In the genomic region with DNA sequence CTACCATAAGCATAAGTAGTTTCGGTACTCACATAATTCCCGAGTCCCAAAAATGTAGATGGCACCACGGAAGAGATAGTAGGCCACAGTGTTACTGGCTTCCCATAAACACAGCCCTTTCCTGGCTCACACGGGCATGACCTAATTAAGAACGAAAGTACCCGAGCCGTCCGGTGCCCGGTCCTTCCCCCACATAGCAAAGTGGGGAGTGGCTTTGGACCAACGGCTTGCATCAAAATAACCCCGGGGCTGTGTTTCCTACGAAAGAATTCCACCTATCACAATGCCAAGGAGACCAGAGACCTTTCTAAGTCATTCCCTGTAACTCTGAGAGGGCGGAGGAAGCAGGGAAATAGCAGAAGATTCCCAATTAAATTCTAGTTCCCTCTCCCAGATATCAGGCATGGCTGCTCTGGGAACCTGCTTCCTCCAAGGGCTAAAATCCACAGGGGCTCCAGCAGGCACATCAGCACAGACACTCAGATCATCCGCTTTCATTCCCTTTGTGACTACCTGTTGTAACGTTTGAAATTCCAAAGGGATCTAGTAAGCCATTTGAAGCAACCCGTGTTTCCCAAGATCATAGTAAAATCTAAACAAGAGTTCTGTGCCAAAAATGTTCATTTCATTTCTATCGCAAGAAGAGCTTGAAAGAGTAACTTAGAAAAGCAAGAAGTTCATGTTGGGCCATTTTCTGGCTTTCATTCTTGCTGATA, we compare ENCODE assay signal across 17 cellular contexts. TPM values are rescaled to one million over a fixed set of nuclear protein-coding genes. Genes with fewer than 3 reads are reported as not detected.
DNase-seq lines count a peak whose midpoint lies in the region; ATAC-seq, FAIRE-seq and TF ChIP-seq lines count a peak whose summit lies in the region.
"Had no signal": no experiment of that assay in that cellular context is flagged by ENCODE, and none has a peak within 500 bp of the region (broad histone marks: within the 10 kb centered on the region; RNA-seq: fewer than 3 reads in every experiment).

TMPRSS3 (minus strand) TSS at position 143 of the 716 bp plus-strand sequence. CDS start 635 bp downstream, outside the sequence.

- no peaks in the 10 kb centered on the region for H3K9me3 ChIP-seq in PC-9 (ENCODE audit: insufficient read depth, low read depth)
- H3K9me3 ChIP-seq in kidney (ENCODE audit: control insufficient read depth in 1 of 2, low read length in 2 of 2), result no peaks in the 10 kb centered on the region
- H3K9me3 ChIP-seq in spleen, result peaks cover 0 to under 1% (median 0%) of the 10 kb centered on the region in 8 donors
- H3K9me3 ChIP-seq: right lobe of liver had no signal

- no peaks in the 10 kb centered on the region for H3K9me2 ChIP-seq in PC-9 (ENCODE audit: insufficient read depth)

- no peak for ATAC-seq in HG03469 (IDR thresholded peaks at IDR 0.05; ENCODE audit: unreplicated experiment)
- no peak for ATAC-seq in HG03095 (IDR thresholded peaks at IDR 0.05; ENCODE audit: unreplicated experiment)
- ATAC-seq: activated naive CD4-positive, alpha-beta T cell treated with anti-CD3 and anti-CD28 coated beads, Interleukin-2, amount 50 U/mL, for 72 hours; naive thymus-derived CD8-positive, alpha-beta T cell had no signal

- WGBS in spleen, 5 donors, result 84 to 90% (median 88%) methylated on average over 17 of the region's 17 CpGs

- DNase-seq in activated CD4-positive, alpha-beta T cell treated with anti-CD3 and anti-CD28 coated beads, Interleukin-2, amount 10 ng/mL, durations not matched to agents 24 days and 14 days, result no peak
- no peak for DNase-seq in activated CD4-positive, alpha-beta T cell treated with anti-CD3 and anti-CD28 coated beads for 1 hour
- DNase-seq in PC-9 (peak; percentile 62 to 66), kidney (no peak), spleen (peak; percentile 36)
- DNase-seq in activated CD4-positive, CD25-positive, alpha-beta regulatory T cell (lab: John Stamatoyannopoulos, UW), result no peak
- DNase-seq: 8988T; activated CD4-positive, alpha-beta T cell treated with anti-CD3 and anti-CD28 coated beads, Interleukin-2, amount 50 U/mL, for 48 hours; cerebellar nuclear complex; naive thymus-derived CD8-positive, alpha-beta T cell; NCI-H1092 had no signal

- FAIRE-seq in kidney (lab: Jason Lieb, UNC), result no peak

- H3K27ac ChIP-seq in PC-9 (peak within 1 kb of the TSS; percentile 62), kidney (ENCODE audit: low read depth in 2 of 2, low read length in 2 of 2) (peak within 1 kb of the TSS; percentile 11 to 51), spleen (no peak within 1 kb of the TSS)
- H3K27ac ChIP-seq: right lobe of liver had no signal

- no peak within 1 kb of the TSS for H3K4me3 Mint-ChIP-seq in activated CD4-positive, alpha-beta T cell treated with anti-CD3 and anti-CD28 coated beads, Interleukin-2, amount 10 ng/mL, durations not matched to agents 24 days and 14 days

- BruUV-seq in PC-9 (replicated peaks; lab: Mats Ljungman, UMichigan), result no TSS peak

- no peak for TF ChIP-seq POLR2A in spleen (IDR thresholded peaks at IDR 0.05)

- no peak within 1 kb of the TSS for H3K9ac ChIP-seq in kidney (ENCODE audit: low read length in 2 of 2)

- peak within 1 kb of the TSS; percentile 79 for H3K4me2 ChIP-seq in PC-9

- H3K4me3 ChIP-seq in PC-9, result peak within 1 kb of the TSS; percentile 45; the same call in 1 of the 2 replicates
- H3K4me3 ChIP-seq in kidney (ENCODE audit: low read length in 2 of 2), result peak within 1 kb of the TSS; percentile 11 to 13
- H3K4me3 ChIP-seq in spleen, result no peak within 1 kb of the TSS
- H3K4me3 ChIP-seq: right lobe of liver had no signal

- intact Hi-C loops in activated CD4-positive, alpha-beta T cell treated with anti-CD3 and anti-CD28 coated beads, Interleukin-2, amount 10 ng/mL, durations not matched to agents 24 days and 14 days (cut with micrococcal nuclease), result no loop called here
- intact Hi-C loops in PC-9 (cut with micrococcal nuclease; ENCODE audit: unreplicated experiment), result no loop called here
- intact Hi-C loops in kidney (cut with DNase I), result no loop called here
- intact Hi-C loops in spleen (cut with DNase I; ENCODE audit: low total_unique reads), result no loop called here

- H3K36me3 ChIP-seq in PC-9 (ENCODE audit: low read depth) (no peaks in the 10 kb centered on the region), kidney (ENCODE audit: control insufficient read depth in 1 of 2, insufficient read depth in 2 of 2, low read length in 2 of 2) (no peaks in the 10 kb centered on the region), spleen (no peaks in the 10 kb centered on the region)
- H3K36me3 ChIP-seq: right lobe of liver had no signal

- H3K27ac Mint-ChIP-seq in activated CD4-positive, alpha-beta T cell treated with anti-CD3 and anti-CD28 coated beads, Interleukin-2, amount 10 ng/mL, durations not matched to agents 24 days and 14 days, result no peak within 1 kb of the TSS

- H3K79me2 ChIP-seq in PC-9 (ENCODE audit: low read depth), result no peaks in the 10 kb centered on the region

- H3K9me3 Mint-ChIP-seq in activated CD4-positive, alpha-beta T cell treated with anti-CD3 and anti-CD28 coated beads, Interleukin-2, amount 10 ng/mL, durations not matched to agents 24 days and 14 days, result no peaks in the 10 kb centered on the region
- H3K9me3 Mint-ChIP-seq: activated naive CD4-positive, alpha-beta T cell treated with anti-CD3 and anti-CD28 coated beads, Interleukin-2, amount 50 U/mL, for 72 hours; naive thymus-derived CD8-positive, alpha-beta T cell had no signal

- no peaks in the 10 kb centered on the region for H3K27me3 Mint-ChIP-seq in activated CD4-positive, alpha-beta T cell treated with anti-CD3 and anti-CD28 coated beads, Interleukin-2, amount 10 ng/mL, durations not matched to agents 24 days and 14 days
- H3K27me3 Mint-ChIP-seq: naive thymus-derived CD8-positive, alpha-beta T cell had no signal

- TF ChIP-seq CTCF in PC-9 (conservative IDR thresholded peaks at IDR 0.05) (no peak), kidney (IDR thresholded peaks at IDR 0.05; ENCODE audit: borderline replicate concordance, extremely low read depth, insufficient read depth) (no peak), spleen (IDR thresholded peaks at IDR 0.05 in 8 of 11, conservative IDR thresholded peaks at IDR 0.05 in 3 of 11) (no peak)

- H3K36me3 Mint-ChIP-seq in activated CD4-positive, alpha-beta T cell treated with anti-CD3 and anti-CD28 coated beads, Interleukin-2, amount 10 ng/mL, durations not matched to agents 24 days and 14 days (ENCODE audit: low read depth), result peaks cover 38% of the 10 kb centered on the region
- H3K36me3 Mint-ChIP-seq: naive thymus-derived CD8-positive, alpha-beta T cell had no signal

- CTCF ChIA-PET in PC-9 (lab: Charles Lee), result no interaction called here

- no peaks in the 10 kb centered on the region for H4K20me1 ChIP-seq in PC-9 (ENCODE audit: insufficient read depth)

- H3K4me1 ChIP-seq in PC-9 (replicated peaks; ENCODE audit: insufficient read depth) (peaks cover 14% of the 10 kb centered on the region; the same call in 1 of the 2 replicates), kidney (ENCODE audit: control insufficient read depth in 1 of 2, insufficient read depth in 1 of 2, low read depth in 1 of 2, low read length in 2 of 2) (peaks cover 0 to 4% of the 10 kb centered on the region in 2 donors), spleen (peaks cover 0 to 14% (median 3%) of the 10 kb centered on the region in 6 donors)
- H3K4me1 ChIP-seq: right lobe of liver had no signal

- peaks cover 61% of the 10 kb centered on the region for H3K4me1 Mint-ChIP-seq in activated CD4-positive, alpha-beta T cell treated with anti-CD3 and anti-CD28 coated beads, Interleukin-2, amount 10 ng/mL, durations not matched to agents 24 days and 14 days

- H3F3A ChIP-seq in PC-9 (ENCODE audit: insufficient read depth, low read depth), result no peaks in the 10 kb centered on the region

- peak within 1 kb of the TSS; percentile 68 for H2AFZ ChIP-seq in PC-9

- POLR2A ChIA-PET in PC-9 (lab: Charles Lee; ENCODE audit: unreplicated experiment), result interaction anchor here (0.6 kb wide), 1 partner anchor 42 kb away, joined by 4 read pairs; no protein-coding TSS in a partner anchor

- H3K27me3 ChIP-seq in PC-9 (ENCODE audit: insufficient read depth, low read depth) (no peaks in the 10 kb centered on the region), spleen (replicated peaks in 1 of 7) (peaks cover 0 to 5% (median 0%) of the 10 kb centered on the region in 7 donors)
- H3K27me3 ChIP-seq: right lobe of liver had no signal

RNA-seq across cellular contexts. Expression of gene TMPRSS3, which starts in this region (rescaled TPM):
- 56.9 and 58.7 TPM in 2 replicates for total RNA-seq in activated CD4-positive, alpha-beta T cell treated with anti-CD3 and anti-CD28 coated beads, Interleukin-2, amount 10 ng/mL, durations not matched to agents 24 days and 14 days
- 4.3 and 8.6 TPM in 2 replicates for total RNA-seq in PC-9 (2021)
- 15.4 TPM for total RNA-seq in kidney
- 3.0 TPM for polyA plus RNA-seq in kidney (ENCODE audit: insufficient read depth, low read depth, low replicate concordance)
- total RNA-seq in spleen, result 1 to 10 TPM in 2 of 7 donors, under 1 TPM in 4, not detected in 1; 0.51 to 6.0 (median 0.78) TPM
- under 1 TPM; 0.22 to 0.32 (median 0.24) TPM for polyA plus RNA-seq in spleen
- total RNA-seq: HT1080, OCI-LY7 had no signal

Comparison
In these comparisons a context has a peak if more than half of its experiments do, and no peak if none do; other contexts are left out.
1. DNase-seq: peak in PC-9 (2 of 2) and spleen (single experiment); none in activated CD4-positive, alpha-beta T cell treated with anti-CD3 and anti-CD28 coated beads, Interleukin-2, amount 10 ng/mL, durations not matched to agents 24 days and 14 days (single experiment), activated CD4-positive, alpha-beta T cell treated with anti-CD3 and anti-CD28 coated beads for 1 hour (single experiment), kidney (single experiment) and activated CD4-positive, CD25-positive, alpha-beta regulatory T cell (0 of 4).
2. H3K27ac ChIP-seq: peak in PC-9 (single experiment) and kidney (2 of 2); none in spleen (0 of 8).
3. H3K4me3 ChIP-seq: peak in PC-9 (single experiment) and kidney (2 of 2); none in spleen (0 of 8).